Comparison of ENCODE assay signal across 29 cellular contexts in the genomic region with DNA sequence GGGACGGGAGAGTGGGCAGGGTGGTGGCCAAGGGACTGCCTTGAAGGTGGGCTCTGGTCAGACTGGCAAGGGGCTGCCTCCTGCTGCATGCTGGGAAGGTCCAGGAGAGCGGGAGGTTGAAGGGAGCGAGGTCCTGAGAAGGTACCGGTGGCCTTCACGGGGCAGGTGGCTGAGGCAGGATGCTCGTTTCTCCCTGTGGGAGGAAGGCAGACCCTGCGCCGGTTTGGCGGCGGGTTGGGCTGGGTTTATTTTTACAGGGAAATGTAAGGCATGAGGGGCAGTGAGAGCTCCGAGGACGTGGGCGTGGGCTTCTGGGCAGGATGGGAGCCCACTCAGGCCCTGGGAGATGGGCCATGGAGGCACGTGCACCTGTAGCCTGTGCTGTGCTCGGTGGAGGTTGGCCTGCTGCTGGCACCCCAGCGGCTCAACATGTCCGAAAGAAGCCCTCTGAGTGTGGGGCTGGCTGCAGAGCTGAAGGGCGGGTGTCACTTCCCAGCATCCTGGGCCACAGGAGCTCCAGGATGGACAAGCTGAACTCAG.
"Had no signal": no experiment of that assay in that cellular context is flagged by ENCODE, and none has a peak within 500 bp of the region (broad histone marks: within the 10 kb centered on the region; RNA-seq: fewer than 3 reads in every experiment).

No MANE protein-coding gene starts in this region.

- H3K4me1 ChIP-seq: foreskin keratinocyte, parathyroid adenoma had no signal

- H3K27me3 Mint-ChIP-seq: memory B cell; naive B cell; natural killer cell treated with Interleukin-12 subunit alpha and Interleukin-12 subunit beta and Interleukin-15 and Interleukin-18, amount 100 ng/mL, for 72 hours; stimulated activated naive B cell treated with anti-CD40 and anti-IgM and Interleukin-4, amounts not matched to agents 10 μg/mL and 1 μg/mL and 100 μg/mL, for 72 hours; stimulated activated naive CD8-positive, alpha-beta T cell treated with anti-CD3 and anti-CD28 coated beads, Interleukin-15, Interleukin-2, amounts not matched to agents 100 ng/mL and 50 ng/mL, for 24 hours had no signal

- H3K36me3 ChIP-seq: uterus had no signal

- H3K9me3 Mint-ChIP-seq: memory B cell; mesothelial cell of epicardium; naive B cell; natural killer cell treated with Interleukin-12 subunit alpha and Interleukin-12 subunit beta and Interleukin-15 and Interleukin-18, amount 100 ng/mL, for 72 hours; neural crest cell; stimulated activated naive B cell treated with anti-CD40 and anti-IgM and Interleukin-4, amounts not matched to agents 10 μg/mL and 1 μg/mL and 100 μg/mL, for 72 hours; stimulated activated naive CD8-positive, alpha-beta T cell treated with anti-CD3 and anti-CD28 coated beads, Interleukin-15, Interleukin-2, amounts not matched to agents 100 ng/mL and 50 ng/mL, for 24 hours had no signal

- H3K9me3 ChIP-seq: esophagus muscularis mucosa, gastroesophageal sphincter, heart left ventricle, mucosa of descending colon, prostate gland, right atrium auricular region, sigmoid colon, thoracic aorta, tibial nerve, upper lobe of right lung, uterus had no signal

- DNase-seq: dermis blood vessel endothelial cell; effector memory CD4-positive, alpha-beta T cell; foreskin keratinocyte; heart left ventricle; kidney; mucosa of descending colon; naive B cell; stimulated activated CD4-positive, alpha-beta T cell treated with anti-CD3 and anti-CD28 coated beads, Interleukin-2, amount 100 ng/mL, for 24 hours; stimulated activated CD4-positive, alpha-beta T cell treated with anti-CD3 and anti-CD28 coated beads, Interleukin-4, amount 100 ng/mL, for 24 hours; stimulated activated naive B cell treated with anti-CD40 and anti-IgM and Interleukin-4, amounts not matched to agents 10 μg/mL and 1 μg/mL and 100 μg/mL, for 72 hours; upper lobe of right lung; uterus had no signal

- H3K36me3 Mint-ChIP-seq: naive B cell; natural killer cell treated with Interleukin-12 subunit alpha and Interleukin-12 subunit beta and Interleukin-15 and Interleukin-18, amount 100 ng/mL, for 72 hours had no signal

- ATAC-seq: foreskin keratinocyte; gastroesophageal sphincter; heart left ventricle; left lobe of liver; mucosa of descending colon; natural killer cell treated with Interleukin-12 subunit alpha and Interleukin-12 subunit beta and Interleukin-15 and Interleukin-18, amount 100 ng/mL, for 72 hours; stimulated activated naive B cell treated with anti-CD40 and anti-IgM and Interleukin-4, amounts not matched to agents 10 μg/mL and 1 μg/mL and 100 μg/mL, for 72 hours; upper lobe of right lung had no signal

- H3K27ac Mint-ChIP-seq: memory B cell; mesothelial cell of epicardium; stimulated activated naive B cell treated with anti-CD40 and anti-IgM and Interleukin-4, amounts not matched to agents 10 μg/mL and 1 μg/mL and 100 μg/mL, for 72 hours; stimulated activated naive CD8-positive, alpha-beta T cell treated with anti-CD3 and anti-CD28 coated beads, Interleukin-15, Interleukin-2, amounts not matched to agents 100 ng/mL and 50 ng/mL, for 24 hours had no signal

- H3K27me3 ChIP-seq: esophagus muscularis mucosa, foreskin keratinocyte, gastroesophageal sphincter, heart left ventricle, hepatocyte, right atrium auricular region, sigmoid colon, tibial nerve, upper lobe of right lung, uterus had no signal

- H3K4me2 ChIP-seq: hepatocyte had no signal

- H3K4me3 ChIP-seq: coronary artery, esophagus muscularis mucosa, gastroesophageal sphincter, heart left ventricle, hepatocyte, lung, mucosa of descending colon, prostate gland, right atrium auricular region, sigmoid colon, thoracic aorta, tibial nerve, upper lobe of right lung, uterus had no signal

- H3K4me3 Mint-ChIP-seq: memory B cell; mesothelial cell of epicardium; naive B cell; natural killer cell treated with Interleukin-12 subunit alpha and Interleukin-12 subunit beta and Interleukin-15 and Interleukin-18, amount 100 ng/mL, for 72 hours; stimulated activated naive B cell treated with anti-CD40 and anti-IgM and Interleukin-4, amounts not matched to agents 10 μg/mL and 1 μg/mL and 100 μg/mL, for 72 hours; stimulated activated naive CD8-positive, alpha-beta T cell treated with anti-CD3 and anti-CD28 coated beads, Interleukin-15, Interleukin-2, amounts not matched to agents 100 ng/mL and 50 ng/mL, for 24 hours had no signal

- H3K79me2 ChIP-seq: parathyroid adenoma had no signal

- H3K9ac ChIP-seq: parathyroid adenoma had no signal

- H2AFZ ChIP-seq: hepatocyte, parathyroid adenoma had no signal

- H3K27ac ChIP-seq: coronary artery, foreskin keratinocyte, hepatocyte, parathyroid adenoma, prostate gland, right atrium auricular region, thoracic aorta, tibial nerve, upper lobe of right lung, uterus had no signal
